ENCODE assay signal across 8 cellular contexts in the genomic region with DNA sequence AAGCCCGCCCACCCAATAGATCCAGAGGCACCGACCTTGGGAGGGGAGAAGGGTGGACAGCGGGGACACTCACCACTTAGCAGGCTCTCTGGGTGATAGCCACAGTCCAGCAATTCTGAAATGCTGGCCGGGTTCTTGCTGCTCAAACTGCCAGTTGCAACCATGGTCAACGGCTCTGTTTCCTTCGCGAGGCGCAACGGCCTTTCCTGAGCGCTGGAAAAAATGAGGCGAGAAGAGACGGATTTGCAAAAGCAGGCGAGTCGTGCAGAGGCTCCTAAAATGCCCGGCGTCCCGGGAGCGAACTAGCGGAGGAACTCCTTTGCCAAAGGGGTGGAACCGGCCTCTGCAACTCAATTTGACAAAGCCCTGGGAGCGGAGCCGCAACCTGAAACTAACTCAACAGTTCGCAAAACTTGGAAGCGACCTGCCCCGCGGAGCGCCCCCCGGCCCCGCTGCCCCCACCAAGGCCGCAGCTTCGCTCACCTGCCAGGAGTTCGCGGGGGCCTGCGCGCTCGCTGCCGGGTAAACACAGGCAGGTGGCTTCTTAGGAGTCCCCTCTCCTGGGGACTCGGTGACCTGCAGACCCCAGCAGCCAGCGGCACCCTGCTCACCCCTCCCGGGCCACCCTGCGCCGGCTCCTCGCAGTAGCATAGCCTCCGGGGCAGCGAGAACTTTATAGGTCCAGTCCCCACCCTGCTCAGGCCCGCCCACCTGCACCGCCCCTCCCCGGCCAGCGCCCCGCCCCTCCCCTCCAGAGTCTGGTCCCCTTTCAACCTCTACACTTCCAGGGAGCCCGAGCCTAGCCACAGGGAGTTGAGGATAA. TPM values are rescaled to one million over a fixed set of nuclear protein-coding genes. Genes with fewer than 3 reads are reported as not detected.
DNase-seq lines count a peak whose midpoint lies in the region; ATAC-seq and TF ChIP-seq lines count a peak whose summit lies in the region.

Gene DDIT4L (minus strand): TSS at position 649 of the 823 bp plus-strand sequence. CDS start 485 bp downstream, at position 164.

- peak within 1 kb of the TSS; percentile 100 for H3K4me2 ChIP-seq in mesenchymal stem cell (ENCODE audit: low read length, poor library complexity, severe bottlenecking)

- H3K4me3 ChIP-seq in ectodermal cell (ENCODE audit: insufficient read depth, low read depth, low read length) = peak within 1 kb of the TSS; percentile 61
- peak within 1 kb of the TSS; percentile 69 to 89 for H3K4me3 ChIP-seq in mesenchymal stem cell (ENCODE audit: insufficient read depth in 1 of 2, low read depth in 1 of 2, low read length in 2 of 2)
- peak within 1 kb of the TSS; percentile 84 to 90 for H3K4me3 ChIP-seq in tibial artery

- H3K36me3 ChIP-seq in ectodermal cell (ENCODE audit: control insufficient read depth, insufficient read depth, low read length) (no peaks in the 10 kb centered on the region), mesenchymal stem cell (ENCODE audit: control insufficient read depth in 1 of 2, insufficient read depth in 2 of 2, low read depth in 1 of 2, low read length in 2 of 2) (peaks cover 0 to 35% of the 10 kb centered on the region in 2 experiments), tibial artery (no peaks in the 10 kb centered on the region)

- H3K9me3 ChIP-seq in ectodermal cell (ENCODE audit: control insufficient read depth, low read length) = no peaks in the 10 kb centered on the region
- no peaks in the 10 kb centered on the region for H3K9me3 ChIP-seq in mesenchymal stem cell (ENCODE audit: control insufficient read depth, low read length)
- H3K9me3 ChIP-seq in tibial artery = no peaks in the 10 kb centered on the region

- TF ChIP-seq CTCF in tibial artery (IDR thresholded peaks at IDR 0.05) = no peak

- peak within 1 kb of the TSS; percentile 90 for H3K9ac ChIP-seq in mesenchymal stem cell (ENCODE audit: low read length)

- peak within 1 kb of the TSS; percentile 60 for H2AFZ ChIP-seq in mesenchymal stem cell (ENCODE audit: low read depth, low read length)

- H2BK12ac ChIP-seq in mesenchymal stem cell (ENCODE audit: low read length in 2 of 2) = peak within 1 kb of the TSS in 1 of 2 experiments; percentile 42

- H4K91ac ChIP-seq in mesenchymal stem cell (ENCODE audit: low read length) = peak within 1 kb of the TSS; percentile 65

- no peak within 1 kb of the TSS for H2BK5ac ChIP-seq in mesenchymal stem cell (ENCODE audit: low read depth, low read length, poor library complexity, severe bottlenecking)

- peak within 1 kb of the TSS in 1 of 2 experiments; percentile 67 for H3K4ac ChIP-seq in mesenchymal stem cell (ENCODE audit: low read depth in 1 of 2, low read length in 2 of 2)

- H3K23ac ChIP-seq in mesenchymal stem cell (ENCODE audit: low read length in 2 of 2) = no peak within 1 kb of the TSS

- intact Hi-C loops in tibial artery (cut with DNase I; ENCODE audit: low total_unique reads) = no loop called here

- 0 to 1% methylated on average over 48 to 51 of the region's 51 CpGs for WGBS in ectodermal cell, 2 experiments
- WGBS in mesenchymal stem cell = under 1% methylated on average over 46 of the region's 51 CpGs

- no peak within 1 kb of the TSS for H3K27ac ChIP-seq in ectodermal cell (ENCODE audit: insufficient read depth, low read depth, low read length, poor library complexity, severe bottlenecking)
- no peak within 1 kb of the TSS for H3K27ac ChIP-seq in mesenchymal stem cell (ENCODE audit: low read length, poor library complexity, severe bottlenecking)
- peak within 1 kb of the TSS; percentile 66 to 78 for H3K27ac ChIP-seq in tibial artery

- peak within 1 kb of the TSS; percentile 44 for H2BK15ac ChIP-seq in mesenchymal stem cell (ENCODE audit: low read depth, poor library complexity, severe bottlenecking)

- H4K8ac ChIP-seq in mesenchymal stem cell (ENCODE audit: low read length) = peak within 1 kb of the TSS; percentile 50

- peak; percentile 27 to 29 for ATAC-seq in activated CD4-positive, CD25-positive, alpha-beta regulatory T cell treated with anti-CD3 and anti-CD28 coated beads, Interleukin-2, amount 50 U/mL, for 24 hours
- ATAC-seq in HG03520 (IDR thresholded peaks at IDR 0.05; ENCODE audit: unreplicated experiment) (no peak), GM21360 (IDR thresholded peaks at IDR 0.05; ENCODE audit: unreplicated experiment) (no peak)

- peak within 1 kb of the TSS; percentile 17 to 84 for H3K18ac ChIP-seq in mesenchymal stem cell (ENCODE audit: low read depth in 1 of 2, low read length in 2 of 2)

- no peak within 1 kb of the TSS for H2AK5ac ChIP-seq in mesenchymal stem cell (ENCODE audit: low read length, severe bottlenecking)

- no peak within 1 kb of the TSS for H3K14ac ChIP-seq in mesenchymal stem cell (ENCODE audit: low read length in 2 of 2)

- H3K4me1 ChIP-seq in ectodermal cell (ENCODE audit: control insufficient read depth, insufficient read depth, low read length) = peaks cover 6% of the 10 kb centered on the region
- H3K4me1 ChIP-seq in mesenchymal stem cell (ENCODE audit: control insufficient read depth, insufficient read depth, low read depth, low read length) = peaks cover 11% of the 10 kb centered on the region
- H3K4me1 ChIP-seq in tibial artery = peaks cover 0 to 22% (median 9%) of the 10 kb centered on the region in 4 donors

- no peak for DNase-seq in activated CD4-positive, CD25-positive, alpha-beta regulatory T cell treated with anti-CD3 and anti-CD28 coated beads, Interleukin-2, amount 50 U/mL, for 72 hours
- DNase-seq in SKM-1 treated with dmso at 0.1 percent for 144 hours (lab: John Stamatoyannopoulos, UW; ENCODE audit: unreplicated experiment) (peak; percentile 4), mesenchymal stem cell (peak; percentile 56), tibial artery (peak; percentile 36 to 69)

- H3K79me1 ChIP-seq in mesenchymal stem cell (replicated peaks; ENCODE audit: low read length, poor library complexity, severe bottlenecking) = no peaks in the 10 kb centered on the region

- H2BK120ac ChIP-seq in mesenchymal stem cell (ENCODE audit: low read depth, low read length) = peak within 1 kb of the TSS; percentile 15

- peaks cover 39% of the 10 kb centered on the region for H3K27me3 ChIP-seq in ectodermal cell (ENCODE audit: control insufficient read depth, insufficient read depth, low read length, poor library complexity, severe bottlenecking)
- no peaks in the 10 kb centered on the region for H3K27me3 ChIP-seq in mesenchymal stem cell (ENCODE audit: control insufficient read depth in 1 of 2, insufficient read depth in 1 of 2, low read length in 2 of 2)
- no peaks in the 10 kb centered on the region for H3K27me3 ChIP-seq in tibial artery

RNA-seq across cellular contexts. Expression of gene DDIT4L, which starts in this region (rescaled TPM):
- 9.4 TPM for polyA plus RNA-seq in ectodermal cell (2013, experiment 1 of 4)
- polyA plus RNA-seq in ectodermal cell (2013, experiment 2 of 4) = 13.9 TPM
- polyA plus RNA-seq in ectodermal cell (2013, experiment 3 of 4) = 5.8 TPM
- polyA plus RNA-seq in ectodermal cell (2013, experiment 4 of 4) = 7.4 TPM
- polyA plus RNA-seq in mesenchymal stem cell (2013, experiment 1 of 2) = 3.3 TPM
- 3.3 TPM for polyA plus RNA-seq in mesenchymal stem cell (2013, experiment 2 of 2)

Comparison
In these comparisons a context has a peak if more than half of its experiments do, and no peak if none do; other contexts are left out.
1. ATAC-seq: peak in activated CD4-positive, CD25-positive, alpha-beta regulatory T cell treated with anti-CD3 and anti-CD28 coated beads, Interleukin-2, amount 50 U/mL, for 24 hours (2 of 2); none in HG03520 (single experiment) and GM21360 (single experiment).
2. H3K27ac ChIP-seq: peak in tibial artery (2 of 2); none in ectodermal cell (single experiment) and mesenchymal stem cell (single experiment).
3. Peak in every context shown above with its lines, with median percentiles within 50 percentile points of each other: H3K4me3 ChIP-seq.